ENCODE assay signal across 8 cellular contexts in genomic region chr12:32390572-32391219, GRCh38. TPM values are rescaled to one million over a fixed set of nuclear protein-coding genes. Genes with fewer than 3 reads are reported as not detected.
DNase-seq lines count a peak whose midpoint lies in the region; ATAC-seq and TF ChIP-seq lines count a peak whose summit lies in the region.

No MANE protein-coding gene starts in this region.

- no peak for TF ChIP-seq CTCF in activated CD8-positive, alpha-beta T cell treated with anti-CD3 and anti-CD28 coated beads for 36 hours (IDR thresholded peaks at IDR 0.05)
- TF ChIP-seq CTCF in left ventricle myocardium inferior (IDR thresholded peaks at IDR 0.05; ENCODE audit: borderline replicate concordance), result no peak
- TF ChIP-seq CTCF in BE2C (IDR thresholded peaks at IDR 0.05; ENCODE audit: low read depth, low read length), result no peak

- H3K4me1 ChIP-seq in left ventricle myocardium inferior (peaks cover 5% of the 10 kb centered on the region), BE2C (no peaks in the 10 kb centered on the region)

- intact Hi-C loops in activated CD8-positive, alpha-beta T cell treated with anti-CD3 and anti-CD28 coated beads for 36 hours (cut with micrococcal nuclease), result no loop called here
- intact Hi-C loops in left ventricle myocardium inferior (cut with micrococcal nuclease), result no loop called here

- no peaks in the 10 kb centered on the region for H3K36me3 Mint-ChIP-seq in activated naive CD4-positive, alpha-beta T cell treated with anti-CD3 and anti-CD28 coated beads, Interleukin-2, amount 10 ng/mL, durations not matched to agents 7 days and 5 days
- no peaks in the 10 kb centered on the region for H3K36me3 Mint-ChIP-seq in activated CD8-positive, alpha-beta T cell treated with anti-CD3 and anti-CD28 coated beads for 36 hours (ENCODE audit: low read depth)

- CTCF ChIA-PET in activated naive CD4-positive, alpha-beta T cell treated with anti-CD3 and anti-CD28 coated beads, Interleukin-2, amount 10 ng/mL, durations not matched to agents 7 days and 5 days (lab: Charles Lee), result interaction anchor here (0.9 kb wide), 1 partner anchor 11 kb away, joined by 3 read pairs; no protein-coding TSS in a partner anchor
- CTCF ChIA-PET in activated CD8-positive, alpha-beta T cell treated with anti-CD3 and anti-CD28 coated beads for 36 hours (lab: Charles Lee), result interaction anchor here (0.6 kb wide), 1 partner anchor 251 kb away, joined by 3 read pairs; no protein-coding TSS in a partner anchor

- H3K4me1 Mint-ChIP-seq in activated naive CD4-positive, alpha-beta T cell treated with anti-CD3 and anti-CD28 coated beads, Interleukin-2, amount 10 ng/mL, durations not matched to agents 7 days and 5 days, result peaks cover 5% of the 10 kb centered on the region
- peaks cover 5% of the 10 kb centered on the region for H3K4me1 Mint-ChIP-seq in activated CD8-positive, alpha-beta T cell treated with anti-CD3 and anti-CD28 coated beads for 36 hours (ENCODE audit: low read depth)

- peak overlapping the region; percentile 59 for H3K4me3 Mint-ChIP-seq in activated naive CD4-positive, alpha-beta T cell treated with anti-CD3 and anti-CD28 coated beads, Interleukin-2, amount 10 ng/mL, durations not matched to agents 7 days and 5 days
- peak overlapping the region; percentile 67 for H3K4me3 Mint-ChIP-seq in activated CD8-positive, alpha-beta T cell treated with anti-CD3 and anti-CD28 coated beads for 36 hours

- peaks cover 16% of the 10 kb centered on the region for H3K27me3 Mint-ChIP-seq in activated naive CD4-positive, alpha-beta T cell treated with anti-CD3 and anti-CD28 coated beads, Interleukin-2, amount 10 ng/mL, durations not matched to agents 7 days and 5 days
- H3K27me3 Mint-ChIP-seq in activated CD8-positive, alpha-beta T cell treated with anti-CD3 and anti-CD28 coated beads for 36 hours, result peaks cover 13% of the 10 kb centered on the region

- no peaks in the 10 kb centered on the region for H3K9me3 Mint-ChIP-seq in activated naive CD4-positive, alpha-beta T cell treated with anti-CD3 and anti-CD28 coated beads, Interleukin-2, amount 10 ng/mL, durations not matched to agents 7 days and 5 days
- no peaks in the 10 kb centered on the region for H3K9me3 Mint-ChIP-seq in activated CD8-positive, alpha-beta T cell treated with anti-CD3 and anti-CD28 coated beads for 36 hours

- H3K4me3 ChIP-seq in left ventricle myocardium inferior, result peak overlapping the region; percentile 64
- H3K4me3 ChIP-seq in BE2C (ENCODE audit: low read depth, low read length), result no peak overlapping the region

- DNase-seq in activated naive CD4-positive, alpha-beta T cell treated with anti-CD3 and anti-CD28 coated beads, Interleukin-2, amount 10 ng/mL, durations not matched to agents 7 days and 5 days, result peak; percentile 52
- DNase-seq in activated naive CD4-positive, alpha-beta T cell treated with anti-CD3 and anti-CD28 coated beads, Interleukin-2, amount 50 U/mL, for 16 hours, result no peak
- peak; percentile 53 for DNase-seq in activated CD8-positive, alpha-beta T cell treated with anti-CD3 and anti-CD28 coated beads for 36 hours
- DNase-seq in left ventricle myocardium inferior, result peak; percentile 25
- peak; percentile 30 for DNase-seq in stimulated activated naive CD8-positive, alpha-beta T cell treated with anti-CD3 and anti-CD28 coated beads, Interleukin-15, Interleukin-2, amounts not matched to agents 100 U/mL and 50 U/mL, for 24 hours
- no peak for DNase-seq in NCI-H146 (lab: John Stamatoyannopoulos, UW)
- no peak for DNase-seq in NCI-H524 treated with DMSO at 0.1 percent for 48 hours (lab: John Stamatoyannopoulos, UW)
- DNase-seq in BE2C, result no peak

- H3K27ac ChIP-seq in left ventricle myocardium inferior (replicated peaks), result no peak overlapping the region

- H3K36me3 ChIP-seq in left ventricle myocardium inferior (no peaks in the 10 kb centered on the region), BE2C (no peaks in the 10 kb centered on the region)

- peak overlapping the region; percentile 65 for H3K27ac Mint-ChIP-seq in activated naive CD4-positive, alpha-beta T cell treated with anti-CD3 and anti-CD28 coated beads, Interleukin-2, amount 10 ng/mL, durations not matched to agents 7 days and 5 days
- no peak overlapping the region for H3K27ac Mint-ChIP-seq in activated CD8-positive, alpha-beta T cell treated with anti-CD3 and anti-CD28 coated beads for 36 hours

- no peaks in the 10 kb centered on the region for H3K27me3 ChIP-seq in left ventricle myocardium inferior (ENCODE audit: low read depth)
- peaks cover 24% of the 10 kb centered on the region for H3K27me3 ChIP-seq in BE2C

- ATAC-seq in activated CD8-positive, alpha-beta T cell treated with anti-CD3 and anti-CD28 coated beads for 36 hours, result peak; percentile 93
- ATAC-seq in stimulated activated naive CD8-positive, alpha-beta T cell treated with anti-CD3 and anti-CD28 coated beads, Interleukin-15, Interleukin-2, amounts not matched to agents 100 U/mL and 50 U/mL, for 24 hours, result peak; percentile 57

- H3K9me3 ChIP-seq in left ventricle myocardium inferior (replicated peaks) (no peaks in the 10 kb centered on the region), BE2C (no peaks in the 10 kb centered on the region; the same call in none of the 2 replicates)

- POLR2A ChIA-PET in activated CD8-positive, alpha-beta T cell treated with anti-CD3 and anti-CD28 coated beads for 36 hours (lab: Charles Lee), result no interaction called here

RNA-seq across cellular contexts. Expression of gene FGD4, which starts 8.7 kb away (rescaled TPM):
- under 1 TPM; 0.05 to 0.25 TPM for total RNA-seq in activated CD8-positive, alpha-beta T cell treated with anti-CD3 and anti-CD28 coated beads for 36 hours
- total RNA-seq in left ventricle myocardium inferior, result 30.5 TPM
- 2.5 TPM for polyA plus RNA-seq in BE2C (2012; ENCODE audit: insufficient read depth, insufficient read length, low read depth)

Comparison
In these comparisons a context has a peak if more than half of its experiments do, and no peak if none do; other contexts are left out.
1. DNase-seq: peak in activated naive CD4-positive, alpha-beta T cell treated with anti-CD3 and anti-CD28 coated beads, Interleukin-2, amount 10 ng/mL, durations not matched to agents 7 days and 5 days (single experiment), activated CD8-positive, alpha-beta T cell treated with anti-CD3 and anti-CD28 coated beads for 36 hours (single experiment), left ventricle myocardium inferior (single experiment) and stimulated activated naive CD8-positive, alpha-beta T cell treated with anti-CD3 and anti-CD28 coated beads, Interleukin-15, Interleukin-2, amounts not matched to agents 100 U/mL and 50 U/mL, for 24 hours (single experiment); none in activated naive CD4-positive, alpha-beta T cell treated with anti-CD3 and anti-CD28 coated beads, Interleukin-2, amount 50 U/mL, for 16 hours (single experiment), NCI-H146 (single experiment), NCI-H524 treated with DMSO at 0.1 percent for 48 hours (single experiment) and BE2C (single experiment).
2. RNA of gene FGD4, which starts 8.7 kb away (total RNA-seq): 30.5 TPM in left ventricle myocardium inferior (single experiment); 0.05 to 0.25 TPM in activated CD8-positive, alpha-beta T cell treated with anti-CD3 and anti-CD28 coated beads for 36 hours; every median in the first group is over 10 times any median in the second.